8 cellular contexts compared by ENCODE assay signal in the genomic region with DNA sequence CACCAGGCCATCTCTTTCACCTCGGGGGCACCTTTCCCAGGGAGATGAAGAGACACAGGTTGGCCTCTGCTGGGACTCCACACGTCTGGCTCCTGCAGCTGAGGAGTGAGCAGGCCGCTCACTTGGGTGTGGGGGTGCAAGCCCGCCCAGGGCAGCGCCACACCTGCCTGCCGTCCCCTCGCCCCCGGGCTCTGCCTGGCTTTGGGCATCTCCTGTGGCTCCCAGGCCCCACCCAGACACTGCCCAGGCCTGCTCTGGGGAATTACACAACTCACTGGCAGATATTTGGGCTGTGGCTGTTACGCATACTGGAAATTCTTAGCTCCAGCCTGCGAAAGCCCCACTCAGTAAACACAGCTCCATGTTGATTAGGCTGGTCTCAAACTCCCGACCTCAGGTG. TPM values are rescaled to one million over a fixed set of nuclear protein-coding genes. Genes with fewer than 3 reads are reported as not detected.
A peak's percentile ranks its signal among the peaks of the same experiment; 100 is the strongest.
DNase-seq lines count a peak whose midpoint lies in the region; ATAC-seq, FAIRE-seq and TF ChIP-seq lines count a peak whose summit lies in the region.
"Not testable (repeated sequence)": the region's sequence is repeated elsewhere in the genome, so short reads cannot be mapped to it uniquely, and the experiment has no call there.
"Had no signal": no experiment of that assay in that cellular context is flagged by ENCODE, and none has a peak within 500 bp of the region (broad histone marks: within the 10 kb centered on the region; RNA-seq: fewer than 3 reads in every experiment).

Gene ANXA8 (minus strand): TSS at position 193 of the 400 bp plus-strand sequence. CDS start 182 bp downstream, at position 11.

- H2AFZ ChIP-seq in keratinocyte (ENCODE audit: control insufficient read depth, low read length); trophoblast cell (ENCODE audit: insufficient read depth, low read length, poor library complexity): not testable (repeated sequence)

- not testable (repeated sequence) for H3K23ac ChIP-seq in trophoblast cell (ENCODE audit: low read length)

- not testable (repeated sequence) for H3K27me3 ChIP-seq in heart right ventricle; keratinocyte (ENCODE audit: control insufficient read depth, extremely low read depth, insufficient read depth, low read length); trophoblast cell (ENCODE audit: insufficient read depth, low read length)

- dilution Hi-C loops in keratinocyte (cut with MboI; ENCODE audit: extremely low pct_ligation_motif_present, low sequenced_read_pairs) = not testable (repeated sequence)

- H3K79me1 ChIP-seq in trophoblast cell (ENCODE audit: low read length) = not testable (repeated sequence)

- not testable (repeated sequence) for H3K9me3 ChIP-seq in heart right ventricle; keratinocyte (ENCODE audit: control insufficient read depth, low read depth, low read length); trophoblast cell (ENCODE audit: insufficient read depth, low read depth, low read length)

- WGBS in adipose tissue, 3 donors = 79 to 84% (median 81%) methylated on average over 8 of the region's 11 CpGs
- 90 to 92% methylated on average over 8 of the region's 11 CpGs for whole genome bisulfite sequencing in heart right ventricle, 2 donors
- no CpG with 5 or more reads among the region's 11 CpGs for WGBS in trophoblast cell (ENCODE audit: extremely low coverage, insufficient coverage, insufficient read length)

- H3K27ac ChIP-seq in adipose tissue (ENCODE audit: low read depth, low read length); heart right ventricle; trophoblast cell (ENCODE audit: low read depth, low read length): not testable (repeated sequence)
- H3K27ac ChIP-seq in epithelial cell of prostate = peak within 1 kb of the TSS; percentile 92
- H3K27ac ChIP-seq in keratinocyte (ENCODE audit: control insufficient read depth, insufficient read depth, low read length) = peak within 1 kb of the TSS; percentile 93

- peak within 1 kb of the TSS; percentile 21 for H2BK5ac ChIP-seq in trophoblast cell (ENCODE audit: low read depth, low read length, poor library complexity)

- peak in 6 of 8 donors; percentile 21 to 66 (median 44) for ATAC-seq in heart right ventricle

- H3K79me2 ChIP-seq in keratinocyte (ENCODE audit: control insufficient read depth, insufficient read depth, low read length); trophoblast cell (ENCODE audit: control insufficient read depth, insufficient read depth, low read length, poor library complexity): not testable (repeated sequence)

- DNase-seq in NB4 (ENCODE audit: low read depth) (peak; percentile 45), epithelial cell of prostate (ENCODE audit: low read depth, low spot score) (peak; percentile 76), keratinocyte (ENCODE audit: low read depth, low spot score) (peak; percentile 76), trophoblast cell (peak; percentile 0 to 25), ureter (ENCODE audit: low spot score) (peak; percentile 49)
- DNase-seq in heart right ventricle = not testable (repeated sequence)

- peak within 1 kb of the TSS; percentile 15 for H2BK12ac ChIP-seq in trophoblast cell (ENCODE audit: low read length)

- peak within 1 kb of the TSS; percentile 46 for H3K4me3 ChIP-seq in NB4 (ENCODE audit: low read depth, low read length)
- not testable (repeated sequence) for H3K4me3 ChIP-seq in heart right ventricle; trophoblast cell (ENCODE audit: low read depth, low read length)
- peak within 1 kb of the TSS; percentile 59 to 78 (median 75) for H3K4me3 ChIP-seq in keratinocyte (ENCODE audit: control insufficient read depth in 2 of 3, extremely low read depth in 1 of 3, insufficient read depth in 2 of 3, low read depth in 1 of 3, low read length in 3 of 3)

- H3K14ac ChIP-seq in trophoblast cell (ENCODE audit: low read length) = not testable (repeated sequence)

- peak within 1 kb of the TSS; percentile 95 for H3K9ac ChIP-seq in keratinocyte (ENCODE audit: control insufficient read depth, extremely low read depth, insufficient read depth, low read length)
- not testable (repeated sequence) for H3K9ac ChIP-seq in trophoblast cell (ENCODE audit: low read length)

- not testable (repeated sequence) for TF ChIP-seq POLR2A in NB4 (IDR thresholded peaks at IDR 0.05; ENCODE audit: extremely low read depth, insufficient read length)

- not testable (repeated sequence) for TF ChIP-seq CTCF in NB4 (IDR thresholded peaks at IDR 0.05; ENCODE audit: low read depth, low read length); heart right ventricle (IDR thresholded peaks at IDR 0.05); keratinocyte (optimal IDR thresholded peaks at IDR 0.05 in 1 of 3, IDR thresholded peaks at IDR 0.05 in 1 of 3, conservative IDR thresholded peaks at IDR 0.05 in 1 of 3; ENCODE audit: extremely low read depth in 1 of 3, insufficient read depth in 2 of 3, low read length in 3 of 3)

- H3K4me2 ChIP-seq in keratinocyte (ENCODE audit: control insufficient read depth, extremely low read depth, insufficient read depth, low read depth, low read length) = peak within 1 kb of the TSS; percentile 66
- not testable (repeated sequence) for H3K4me2 ChIP-seq in trophoblast cell (ENCODE audit: low read length)

- H3K18ac ChIP-seq in trophoblast cell (ENCODE audit: low read length) = peak within 1 kb of the TSS; percentile 23

- intact Hi-C loops in heart right ventricle (cut with DNase I) = not testable (repeated sequence)

- peak within 1 kb of the TSS; percentile 53 for H2BK120ac ChIP-seq in trophoblast cell (ENCODE audit: insufficient read depth, low read length, poor library complexity)

- FAIRE-seq in keratinocyte (lab: Jason Lieb, UNC) = not testable (repeated sequence)

- peak within 1 kb of the TSS; percentile 68 for H4K91ac ChIP-seq in trophoblast cell (ENCODE audit: low read depth, low read length)

- not testable (repeated sequence) for H3K4me1 ChIP-seq in heart right ventricle; keratinocyte (ENCODE audit: control insufficient read depth, extremely low read depth, insufficient read depth, low read length); trophoblast cell (ENCODE audit: control insufficient read depth in 1 of 2, insufficient read depth in 2 of 2, low read length in 2 of 2)

- H2AK5ac ChIP-seq in trophoblast cell (ENCODE audit: low read length) = not testable (repeated sequence)

- H3K36me3 ChIP-seq in heart right ventricle; keratinocyte (ENCODE audit: control insufficient read depth in 2 of 2, extremely low read depth in 1 of 2, insufficient read depth in 2 of 2, low read length in 2 of 2); trophoblast cell (ENCODE audit: control insufficient read depth in 1 of 2, insufficient read depth in 2 of 2, low read length in 2 of 2): not testable (repeated sequence)

- not testable (repeated sequence) for H3K9me1 ChIP-seq in keratinocyte (ENCODE audit: control insufficient read depth, extremely low read depth, insufficient read depth, low read length)

- not testable (repeated sequence) for H4K12ac ChIP-seq in trophoblast cell (ENCODE audit: low read depth, low read length)

- H4K8ac ChIP-seq in trophoblast cell (ENCODE audit: low read depth, low read length) = peak within 1 kb of the TSS; percentile 60

- H4K20me1 ChIP-seq in keratinocyte (ENCODE audit: control insufficient read depth, extremely low read depth, insufficient read depth, low read length) = not testable (repeated sequence)

- not testable (repeated sequence) for H3K4ac ChIP-seq in trophoblast cell (ENCODE audit: low read depth, low read length)

RNA-seq across cellular contexts. Expression of gene ANXA8, which starts in this region (rescaled TPM):
- 10 to 100 TPM in 2 of 3 donors, under 1 TPM in 1; 0.20 to 12.7 (median 11.1) TPM for polyA plus RNA-seq in adipose tissue
- 1 to 10 TPM in 1 of 10 donors, under 1 TPM in 2, not detected in 7; 0.37 to 1.2 (median 0.44) TPM for total RNA-seq in heart right ventricle
- polyA plus RNA-seq in heart right ventricle = under 1 TPM in 1 of 2 donors, not detected in 1; 0.09 TPM
- 799 to 1,190 TPM (median 820 TPM) in 3 replicates for polyA plus RNA-seq in keratinocyte
- polyA plus RNA-seq in keratinocyte (2011; ENCODE audit: low read depth) = 328 TPM
- polyA plus RNA-seq in keratinocyte (2011; cell fraction: cytosol; rRNA removed) = 730 and 788 TPM in 2 replicates
- polyA plus RNA-seq in keratinocyte (2011; cell fraction: nucleus; rRNA removed) = 2,126 and 2,323 TPM in 2 replicates
- polyA plus RNA-seq in keratinocyte (2012; ENCODE audit: low replicate concordance) = 341 and 583 TPM in 2 replicates
- 640 to 938 TPM (median 824 TPM) in 3 replicates for polyA minus RNA-seq in keratinocyte
- polyA minus RNA-seq in keratinocyte (2011; cell fraction: cytosol; rRNA and poly(A)+ RNA removed) = 409 TPM
- polyA minus RNA-seq in keratinocyte (2011; cell fraction: nucleus; rRNA and poly(A)+ RNA removed) = 370 and 487 TPM in 2 replicates
- polyA plus RNA-seq in trophoblast cell (2013) = 16.3 and 18.5 TPM in 2 replicates
- 137 TPM for total RNA-seq in ureter
- total RNA-seq: G401 had no signal

Comparison
In these comparisons a context has a peak if more than half of its experiments do, and no peak if none do; other contexts are left out.
1. RNA of gene ANXA8 (total RNA-seq): 137 TPM in ureter (single experiment); 0.37 to 1.2 TPM in heart right ventricle; every median in the first group is over 10 times any median in the second.
2. RNA of gene ANXA8 (polyA plus RNA-seq): 328 to 2,323 TPM in keratinocyte; 0.20 to 12.7 TPM in adipose tissue and 0.09 TPM in heart right ventricle; every median in the first group is over 10 times any median in the second.